Comparison of ENCODE assay signal across 20 cellular contexts in the genomic region with DNA sequence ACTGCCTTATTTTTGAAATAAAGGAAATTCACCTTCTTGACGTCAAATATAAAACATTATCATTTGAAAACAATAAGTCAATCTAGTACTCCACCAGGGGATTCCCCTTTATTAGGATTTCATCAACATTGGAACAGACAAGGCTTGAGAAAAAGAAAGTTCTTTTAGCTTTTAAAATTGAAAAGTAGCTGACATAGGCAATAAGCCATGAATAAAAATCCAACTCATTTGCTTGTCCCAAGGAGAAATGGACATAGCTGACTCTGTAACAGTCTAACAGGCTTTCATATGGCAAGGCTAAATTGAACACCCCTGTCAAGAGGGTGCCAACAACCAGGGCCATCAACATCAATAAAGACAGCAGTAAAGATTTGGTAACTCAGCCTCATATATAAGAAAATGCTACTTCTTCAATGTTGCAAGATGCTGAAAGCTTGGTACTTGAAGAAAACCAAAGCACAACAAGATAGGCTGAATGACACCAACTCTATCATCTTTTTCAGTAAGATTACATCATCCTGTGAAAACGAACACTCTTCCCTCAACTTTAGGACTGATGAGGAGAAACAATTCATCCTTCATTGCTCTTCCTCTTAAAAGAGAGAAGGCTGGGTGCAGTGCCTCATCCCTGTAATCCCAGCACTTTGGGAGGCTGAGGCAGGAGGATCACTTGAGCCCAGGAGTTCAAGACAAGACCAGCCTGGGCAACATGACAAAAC.
"Had no signal": no experiment of that assay in that cellular context is flagged by ENCODE, and none has a peak within 500 bp of the region (broad histone marks: within the 10 kb centered on the region; RNA-seq: fewer than 3 reads in every experiment).

No MANE protein-coding gene starts in this region.

- H3K27ac Mint-ChIP-seq: IgD-negative memory B cell had no signal

- H3K36me3 Mint-ChIP-seq: IgD-negative memory B cell had no signal

- H3K4me2 ChIP-seq: SK-N-SH had no signal

- ATAC-seq: PC-3 had no signal

- H3K4me3 Mint-ChIP-seq: IgD-negative memory B cell had no signal

- H3K27ac ChIP-seq: RWPE1 had no signal

- H3K9ac ChIP-seq: SK-N-SH had no signal

- H3K4me1 Mint-ChIP-seq: IgD-negative memory B cell had no signal

- DNase-seq: KBM-7, MV-4-11, NCI-H1048, NCI-H1105, NCI-H1417, NCI-H1436 treated with DMSO at 0.1 percent for 48 hours, NCI-H1694, NCI-H187 treated with DMSO at 0.1 percent for 48 hours, NCI-H2081, NCI-H2107, NCI-H2227 treated with DMSO at 0.1 percent for 48 hours, NCI-H524, NCI-H526 treated with DMSO at 0.1 percent for 48 hours, NCI-H748 treated with DMSO at 0.1 percent for 48 hours, PC-3, SHP77, SK-N-SH, SW 1271 had no signal

- H3K9me3 ChIP-seq: SK-N-SH had no signal
